15 cellular contexts compared by ENCODE assay signal in genomic region chr3:99648496-99648895, GRCh38. TPM values are rescaled to one million over a fixed set of nuclear protein-coding genes. Genes with fewer than 3 reads are reported as not detected.
DNase-seq lines count a peak whose midpoint lies in the region; ATAC-seq and TF ChIP-seq lines count a peak whose summit lies in the region.
"Had no signal": no experiment of that assay in that cellular context is flagged by ENCODE, and none has a peak within 500 bp of the region (broad histone marks: within the 10 kb centered on the region; RNA-seq: fewer than 3 reads in every experiment).

No MANE protein-coding gene starts in this region.

- no peaks in the 10 kb centered on the region for H3K4me1 Mint-ChIP-seq in effector memory CD8-positive, alpha-beta T cell (ENCODE audit: low read depth in 2 of 2)
- H3K4me1 Mint-ChIP-seq: T-cell had no signal

- TF ChIP-seq CTCF in coronary artery (IDR thresholded peaks at IDR 0.05) (no peak), osteoblast (IDR thresholded peaks at IDR 0.05; ENCODE audit: extremely low read depth, low read depth, low read length) (no peak), transverse colon (IDR thresholded peaks at IDR 0.05) (no peak)

- peak overlapping the region; percentile 37 for H3K4me2 ChIP-seq in osteoblast (ENCODE audit: insufficient read depth, low read length)

- peaks cover 90% of the 10 kb centered on the region for H3K4me1 ChIP-seq in osteoblast (ENCODE audit: insufficient read depth, low read length)
- peaks cover 0 to 39% (median 14%) of the 10 kb centered on the region in 4 donors for H3K4me1 ChIP-seq in transverse colon
- H3K4me1 ChIP-seq: parathyroid adenoma had no signal

- H3K36me3 ChIP-seq in osteoblast (ENCODE audit: insufficient read depth, low read length) (peaks cover 62% of the 10 kb centered on the region), transverse colon (no peaks in the 10 kb centered on the region)

- WGBS in transverse colon (ENCODE audit: low coverage in 1 of 2), 2 donors: 64 to 70% methylated on average over 4 of the region's 4 CpGs

- no peak for TF ChIP-seq POLR2A in transverse colon (IDR thresholded peaks at IDR 0.05)

- no peak overlapping the region for H3K27ac Mint-ChIP-seq in effector memory CD8-positive, alpha-beta T cell
- H3K27ac Mint-ChIP-seq: T-cell had no signal

- H3K79me2 ChIP-seq in osteoblast (ENCODE audit: insufficient read depth, low read length): peaks cover 98% of the 10 kb centered on the region
- H3K79me2 ChIP-seq: parathyroid adenoma had no signal

- peak; percentile 28 for ATAC-seq in Right ventricle myocardium superior (ENCODE audit: poor library complexity)
- no peak for ATAC-seq in HG02759 (IDR thresholded peaks at IDR 0.05; ENCODE audit: unreplicated experiment)
- no peak for ATAC-seq in GM18858 (IDR thresholded peaks at IDR 0.05; ENCODE audit: unreplicated experiment)
- no peak for ATAC-seq in effector memory CD8-positive, alpha-beta T cell (replicated peaks)
- ATAC-seq: T-cell had no signal

- H3K4me3 Mint-ChIP-seq in effector memory CD8-positive, alpha-beta T cell: no peak overlapping the region
- H3K4me3 Mint-ChIP-seq: T-cell had no signal

- in situ Hi-C loops in transverse colon (cut with MboI; ENCODE audit: low pct_ligation_motif_present in 1 of 4, low pct_unique_long_range_greater_than_20kb in 1 of 4, low sequenced_read_pairs in 3 of 4): no loop called here

- intact Hi-C loops in Right ventricle myocardium superior (cut with DNase I): no loop called here
- intact Hi-C loops in cardiac septum (cut with DNase I): loop anchor here (5.0 kb wide), 3 partner anchors 101 to 139 kb away; no protein-coding TSS in a partner anchor
- intact Hi-C loops in transverse colon (cut with DNase I; ENCODE audit: low total_unique reads): no loop called here

- no peaks in the 10 kb centered on the region for H3K9me3 Mint-ChIP-seq in effector memory CD8-positive, alpha-beta T cell
- H3K9me3 Mint-ChIP-seq: T-cell had no signal

- H3K27ac ChIP-seq in coronary artery (peak overlapping the region; percentile 68 to 73), osteoblast (ENCODE audit: low read depth, low read length) (peak overlapping the region; percentile 96), transverse colon (peak overlapping the region; percentile 35 to 79 (median 57))
- H3K27ac ChIP-seq: parathyroid adenoma, RWPE1 had no signal

- no peaks in the 10 kb centered on the region for H3K27me3 ChIP-seq in osteoblast (ENCODE audit: insufficient read depth, low read length)
- H3K27me3 ChIP-seq in transverse colon: no peaks in the 10 kb centered on the region

- no peaks in the 10 kb centered on the region for H3K36me3 Mint-ChIP-seq in effector memory CD8-positive, alpha-beta T cell (ENCODE audit: insufficient read depth)
- H3K36me3 Mint-ChIP-seq: T-cell had no signal

- no peak for TF ChIP-seq EP300 in transverse colon (IDR thresholded peaks at IDR 0.05; ENCODE audit: low read depth)

- H3K4me3 ChIP-seq in coronary artery (peak overlapping the region; percentile 11), osteoblast (ENCODE audit: insufficient read depth, low read length) (no peak overlapping the region), transverse colon (no peak overlapping the region)

- peaks cover 27% of the 10 kb centered on the region for H4K20me1 ChIP-seq in osteoblast (ENCODE audit: insufficient read depth, low read length)

- no peaks in the 10 kb centered on the region for H3K27me3 Mint-ChIP-seq in effector memory CD8-positive, alpha-beta T cell

- no peak overlapping the region for H2AFZ ChIP-seq in osteoblast (ENCODE audit: low read length)
- H2AFZ ChIP-seq: parathyroid adenoma had no signal

- DNase-seq in Right ventricle myocardium superior (no peak), cardiac septum (ENCODE audit: low spot score) (no peak), coronary artery (ENCODE audit: low spot score) (no peak), osteoblast (ENCODE audit: insufficient read length, low spot score, missing footprints) (no peak), transverse colon (no peak)
- no peak for DNase-seq in effector memory CD8-positive, alpha-beta T cell
- DNase-seq: activated T-cell treated with anti-CD3 and anti-CD28 coated beads for 4 hours; aorta; NCI-H1694 treated with DMSO at 0.1 percent for 48 hours; stimulated activated CD4-positive, alpha-beta T cell treated with anti-CD3 and anti-CD28 coated beads, Interleukin-4, amount 100 ng/mL, for 24 hours; T-cell had no signal

- H3K9me3 ChIP-seq in osteoblast (ENCODE audit: low read depth, low read length): no peaks in the 10 kb centered on the region
- H3K9me3 ChIP-seq in transverse colon: no peaks in the 10 kb centered on the region

RNA-seq across cellular contexts. Expression of gene COL8A1, which starts 10.1 kb away (rescaled TPM):
- total RNA-seq in Right ventricle myocardium superior (9.4 TPM), cardiac septum (28.5 TPM), osteoblast (311 and 720 TPM in 2 replicates), transverse colon (10 to 100 TPM in 1 of 4 donors, 1 to 10 TPM in 3; 1.5 to 10.5 (median 3.7) TPM)

Comparison
In these comparisons a context has a peak if more than half of its experiments do, and no peak if none do; other contexts are left out.
1. RNA of gene COL8A1, which starts 10.1 kb away (total RNA-seq): 311 to 720 TPM in osteoblast; 28.5 TPM in cardiac septum (single experiment), 9.4 TPM in Right ventricle myocardium superior (single experiment) and 1.5 to 10.5 TPM in transverse colon; every median in the first group is over 10 times any median in the second.
2. Peak in every context shown above with its lines, with median percentiles within 50 percentile points of each other: H3K27ac ChIP-seq.